ENCODE assay signal across 1 cellular context in the genomic region with DNA sequence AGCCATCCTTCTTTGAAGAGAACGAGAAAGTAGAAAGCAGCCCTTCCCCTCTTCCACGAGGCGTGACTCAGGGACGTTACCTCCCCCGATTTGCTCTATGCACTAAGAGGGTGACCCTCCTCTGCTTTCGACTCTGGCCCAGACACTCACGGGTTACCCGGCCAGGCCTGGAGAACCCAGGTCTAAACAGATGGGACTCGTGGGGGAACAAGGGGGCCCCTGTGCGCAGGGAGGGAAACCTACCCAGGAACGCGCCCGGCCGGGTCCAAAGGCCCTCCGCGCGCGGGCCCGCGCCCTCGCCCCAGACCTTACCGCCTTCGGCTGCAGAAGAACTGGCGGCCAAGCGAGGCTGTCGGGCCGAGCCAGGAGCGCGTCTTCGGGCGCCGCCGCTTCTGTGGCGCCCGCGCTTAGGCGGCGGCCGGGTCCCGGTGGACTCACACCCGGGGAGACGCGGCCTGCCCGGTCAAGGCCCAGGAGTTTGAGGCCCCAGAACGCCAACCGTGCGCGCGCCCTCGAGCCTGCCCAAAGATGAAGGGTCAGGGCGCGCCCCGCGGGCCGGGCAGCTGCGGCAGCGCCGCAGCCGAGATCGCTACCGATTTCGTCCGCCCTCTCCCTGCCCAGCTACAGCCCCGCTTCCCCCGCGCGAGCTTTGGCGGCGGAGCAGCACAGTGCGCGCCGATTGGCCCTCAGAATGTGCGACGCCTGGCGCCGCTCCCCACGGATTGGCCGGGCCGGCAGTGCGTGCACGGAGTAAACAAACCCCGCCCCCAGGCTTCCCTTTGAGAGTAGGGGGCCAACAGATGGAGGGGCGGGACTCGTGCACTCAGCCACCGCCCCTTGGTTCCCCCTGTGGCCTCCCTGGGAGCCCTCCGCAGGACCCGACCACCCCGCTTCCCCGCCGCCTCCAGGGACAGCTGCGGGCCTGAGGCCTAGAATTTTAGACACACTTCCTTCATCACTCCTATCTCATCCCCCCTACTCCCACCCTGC.
TF ChIP-seq lines count a peak whose summit lies in the region.

A gene with protein sequence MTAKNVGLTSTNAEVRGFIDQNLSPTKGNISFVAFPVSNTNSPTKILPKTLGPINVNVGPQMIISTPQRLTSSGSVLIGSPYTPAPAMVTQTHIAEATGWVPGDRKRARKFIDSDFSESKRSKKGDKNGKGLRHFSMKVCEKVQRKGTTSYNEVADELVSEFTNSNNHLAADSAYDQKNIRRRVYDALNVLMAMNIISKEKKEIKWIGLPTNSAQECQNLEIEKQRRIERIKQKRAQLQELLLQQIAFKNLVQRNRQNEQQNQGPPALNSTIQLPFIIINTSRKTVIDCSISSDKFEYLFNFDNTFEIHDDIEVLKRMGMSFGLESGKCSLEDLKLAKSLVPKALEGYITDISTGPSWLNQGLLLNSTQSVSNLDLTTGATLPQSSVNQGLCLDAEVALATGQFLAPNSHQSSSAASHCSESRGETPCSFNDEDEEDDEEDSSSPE (minus strand): TSS at position 674 of the 990 bp plus-strand sequence. CDS start 47,795 bp downstream, outside the sequence.

TF ChIP-seq in HepG2, 621 proteins besides CTCF, POLR2A, EP300 and RAD21 (continued from another document and continues in another):
- TF ChIP-seq, protein P1, sequence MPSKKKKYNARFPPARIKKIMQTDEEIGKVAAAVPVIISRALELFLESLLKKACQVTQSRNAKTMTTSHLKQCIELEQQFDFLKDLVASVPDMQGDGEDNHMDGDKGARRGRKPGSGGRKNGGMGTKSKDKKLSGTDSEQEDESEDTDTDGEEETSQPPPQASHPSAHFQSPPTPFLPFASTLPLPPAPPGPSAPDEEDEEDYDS (CRISPR knock-in tag; IDR thresholded peaks at IDR 0.05), result peak; percentile 40; the same call in 1 of the 2 replicates
- TF ChIP-seq ZNF790 (CRISPR knock-in tag; IDR thresholded peaks at IDR 0.05; ENCODE audit: borderline replicate concordance), result peak; percentile 82; the same call in 1 of the 2 replicates
- 0 out of 2 replicates have a peak, but pooled peaks have one; percentile 43 for TF ChIP-seq NAIF1 (CRISPR knock-in tag; IDR thresholded peaks at IDR 0.05; ENCODE audit: borderline replicate concordance)
- peak; percentile 59; the same call in 1 of the 2 replicates for TF ChIP-seq GATAD1 (CRISPR knock-in tag; IDR thresholded peaks at IDR 0.05)
- peak; percentile 48; the same call in 1 of the 2 replicates for TF ChIP-seq PPARG (CRISPR knock-in tag; conservative IDR thresholded peaks at IDR 0.05)
- TF ChIP-seq SMAD3 (CRISPR knock-in tag; IDR thresholded peaks at IDR 0.05), result no peak
- peak; percentile 81; the same call in 1 of the 2 replicates for TF ChIP-seq KDM5B (CRISPR knock-in tag; IDR thresholded peaks at IDR 0.05; ENCODE audit: borderline replicate concordance)
- peak; percentile 11 for TF ChIP-seq TEAD3 (CRISPR knock-in tag; optimal IDR thresholded peaks at IDR 0.05; ENCODE audit: borderline replicate concordance)
- peak; percentile 73 for TF ChIP-seq POLR2G (IDR thresholded peaks at IDR 0.05; ENCODE audit: low read depth, low read length)
- TF ChIP-seq ZNF746 (CRISPR knock-in tag; IDR thresholded peaks at IDR 0.05), result peak; percentile 75
- TF ChIP-seq ONECUT2 (CRISPR knock-in tag; IDR thresholded peaks at IDR 0.05), result no peak
- TF ChIP-seq ZNF816 (CRISPR knock-in tag; IDR thresholded peaks at IDR 0.05; ENCODE audit: borderline replicate concordance), result peak; percentile 64; the same call in 1 of the 2 replicates
- peak; percentile 85; the same call in 1 of the 2 replicates for TF ChIP-seq HES4 (CRISPR knock-in tag; IDR thresholded peaks at IDR 0.05; ENCODE audit: borderline replicate concordance)
- no peak for TF ChIP-seq ZNF569 (CRISPR knock-in tag; IDR thresholded peaks at IDR 0.05; ENCODE audit: borderline replicate concordance)
- peak; percentile 43 for TF ChIP-seq BORCS8-MEF2B (CRISPR knock-in tag; IDR thresholded peaks at IDR 0.05)
- TF ChIP-seq ZNF670 (CRISPR knock-in tag; IDR thresholded peaks at IDR 0.05; ENCODE audit: borderline replicate concordance), result peak; percentile 75; the same call in 1 of the 2 replicates
- no peak; the same call in 1 of the 2 replicates for TF ChIP-seq RXRB (CRISPR knock-in tag; IDR thresholded peaks at IDR 0.05; ENCODE audit: borderline replicate concordance)
- no peak for TF ChIP-seq DNMT1 (CRISPR knock-in tag; IDR thresholded peaks at IDR 0.05)
- TF ChIP-seq ZSCAN20 (CRISPR knock-in tag; IDR thresholded peaks at IDR 0.05; ENCODE audit: borderline replicate concordance), result 0 out of 2 replicates have a peak, but pooled peaks have one; percentile 43
- TF ChIP-seq, protein P2, sequence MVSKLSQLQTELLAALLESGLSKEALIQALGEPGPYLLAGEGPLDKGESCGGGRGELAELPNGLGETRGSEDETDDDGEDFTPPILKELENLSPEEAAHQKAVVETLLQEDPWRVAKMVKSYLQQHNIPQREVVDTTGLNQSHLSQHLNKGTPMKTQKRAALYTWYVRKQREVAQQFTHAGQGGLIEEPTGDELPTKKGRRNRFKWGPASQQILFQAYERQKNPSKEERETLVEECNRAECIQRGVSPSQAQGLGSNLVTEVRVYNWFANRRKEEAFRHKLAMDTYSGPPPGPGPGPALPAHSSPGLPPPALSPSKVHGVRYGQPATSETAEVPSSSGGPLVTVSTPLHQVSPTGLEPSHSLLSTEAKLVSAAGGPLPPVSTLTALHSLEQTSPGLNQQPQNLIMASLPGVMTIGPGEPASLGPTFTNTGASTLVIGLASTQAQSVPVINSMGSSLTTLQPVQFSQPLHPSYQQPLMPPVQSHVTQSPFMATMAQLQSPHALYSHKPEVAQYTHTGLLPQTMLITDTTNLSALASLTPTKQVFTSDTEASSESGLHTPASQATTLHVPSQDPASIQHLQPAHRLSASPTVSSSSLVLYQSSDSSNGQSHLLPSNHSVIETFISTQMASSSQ (IDR thresholded peaks at IDR 0.05; ENCODE audit: low read depth), result no peak
- TF ChIP-seq, protein P2 (CRISPR knock-in tag; IDR thresholded peaks at IDR 0.05; ENCODE audit: borderline replicate concordance), result no peak; the same call in 1 of the 2 replicates
- TF ChIP-seq ZNF605 (CRISPR knock-in tag; IDR thresholded peaks at IDR 0.05), result peak; percentile 86; the same call in 1 of the 2 replicates
- peak; percentile 93 for TF ChIP-seq NFYB (CRISPR knock-in tag; IDR thresholded peaks at IDR 0.05)
- TF ChIP-seq EED (CRISPR knock-in tag; IDR thresholded peaks at IDR 0.05), result no peak
- no peak for TF ChIP-seq EZH2 (conservative IDR thresholded peaks at IDR 0.05; ENCODE audit: low read depth, low read length)
- TF ChIP-seq ZNF124 (CRISPR knock-in tag; IDR thresholded peaks at IDR 0.05), result peak; percentile 57; the same call in 1 of the 2 replicates
- TF ChIP-seq GTF2F1 (IDR thresholded peaks at IDR 0.05; ENCODE audit: low read length), result no peak
- TF ChIP-seq FOXK2 (IDR thresholded peaks at IDR 0.05), result no peak
- TF ChIP-seq, protein P3, sequence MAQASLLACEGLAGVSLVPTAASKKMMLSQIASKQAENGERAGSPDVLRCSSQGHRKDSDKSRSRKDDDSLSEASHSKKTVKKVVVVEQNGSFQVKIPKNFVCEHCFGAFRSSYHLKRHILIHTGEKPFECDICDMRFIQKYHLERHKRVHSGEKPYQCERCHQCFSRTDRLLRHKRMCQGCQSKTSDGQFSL (CRISPR knock-in tag; IDR thresholded peaks at IDR 0.05), result 0 out of 2 replicates have a peak, but pooled peaks have one; percentile 32
- peak; percentile 92 for TF ChIP-seq ZFX (CRISPR knock-in tag; IDR thresholded peaks at IDR 0.05; ENCODE audit: low read depth)
- no peak for TF ChIP-seq ZBTB1 (CRISPR knock-in tag; IDR thresholded peaks at IDR 0.05; ENCODE audit: borderline replicate concordance)
- TF ChIP-seq NFYC (CRISPR knock-in tag; IDR thresholded peaks at IDR 0.05), result peak; percentile 90
- TF ChIP-seq, protein P4, sequence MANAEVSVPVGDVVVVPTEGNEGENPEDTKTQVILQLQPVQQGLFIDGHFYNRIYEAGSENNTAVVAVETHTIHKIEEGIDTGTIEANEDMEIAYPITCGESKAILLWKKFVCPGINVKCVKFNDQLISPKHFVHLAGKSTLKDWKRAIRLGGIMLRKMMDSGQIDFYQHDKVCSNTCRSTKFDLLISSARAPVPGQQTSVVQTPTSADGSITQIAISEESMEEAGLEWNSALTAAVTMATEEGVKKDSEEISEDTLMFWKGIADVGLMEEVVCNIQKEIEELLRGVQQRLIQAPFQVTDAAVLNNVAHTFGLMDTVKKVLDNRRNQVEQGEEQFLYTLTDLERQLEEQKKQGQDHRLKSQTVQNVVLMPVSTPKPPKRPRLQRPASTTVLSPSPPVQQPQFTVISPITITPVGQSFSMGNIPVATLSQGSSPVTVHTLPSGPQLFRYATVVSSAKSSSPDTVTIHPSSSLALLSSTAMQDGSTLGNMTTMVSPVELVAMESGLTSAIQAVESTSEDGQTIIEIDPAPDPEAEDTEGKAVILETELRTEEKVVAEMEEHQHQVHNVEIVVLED (CRISPR knock-in tag; IDR thresholded peaks at IDR 0.05; ENCODE audit: borderline replicate concordance), result peak; percentile 83
- TF ChIP-seq, protein P5, sequence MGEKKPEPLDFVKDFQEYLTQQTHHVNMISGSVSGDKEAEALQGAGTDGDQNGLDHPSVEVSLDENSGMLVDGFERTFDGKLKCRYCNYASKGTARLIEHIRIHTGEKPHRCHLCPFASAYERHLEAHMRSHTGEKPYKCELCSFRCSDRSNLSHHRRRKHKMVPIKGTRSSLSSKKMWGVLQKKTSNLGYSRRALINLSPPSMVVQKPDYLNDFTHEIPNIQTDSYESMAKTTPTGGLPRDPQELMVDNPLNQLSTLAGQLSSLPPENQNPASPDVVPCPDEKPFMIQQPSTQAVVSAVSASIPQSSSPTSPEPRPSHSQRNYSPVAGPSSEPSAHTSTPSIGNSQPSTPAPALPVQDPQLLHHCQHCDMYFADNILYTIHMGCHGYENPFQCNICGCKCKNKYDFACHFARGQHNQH (CRISPR knock-in tag; IDR thresholded peaks at IDR 0.05), result no peak
- no peak for TF ChIP-seq REL (CRISPR knock-in tag; conservative IDR thresholded peaks at IDR 0.05)
- TF ChIP-seq RCOR2 (CRISPR knock-in tag; IDR thresholded peaks at IDR 0.05), result no peak
- TF ChIP-seq, protein P6, sequence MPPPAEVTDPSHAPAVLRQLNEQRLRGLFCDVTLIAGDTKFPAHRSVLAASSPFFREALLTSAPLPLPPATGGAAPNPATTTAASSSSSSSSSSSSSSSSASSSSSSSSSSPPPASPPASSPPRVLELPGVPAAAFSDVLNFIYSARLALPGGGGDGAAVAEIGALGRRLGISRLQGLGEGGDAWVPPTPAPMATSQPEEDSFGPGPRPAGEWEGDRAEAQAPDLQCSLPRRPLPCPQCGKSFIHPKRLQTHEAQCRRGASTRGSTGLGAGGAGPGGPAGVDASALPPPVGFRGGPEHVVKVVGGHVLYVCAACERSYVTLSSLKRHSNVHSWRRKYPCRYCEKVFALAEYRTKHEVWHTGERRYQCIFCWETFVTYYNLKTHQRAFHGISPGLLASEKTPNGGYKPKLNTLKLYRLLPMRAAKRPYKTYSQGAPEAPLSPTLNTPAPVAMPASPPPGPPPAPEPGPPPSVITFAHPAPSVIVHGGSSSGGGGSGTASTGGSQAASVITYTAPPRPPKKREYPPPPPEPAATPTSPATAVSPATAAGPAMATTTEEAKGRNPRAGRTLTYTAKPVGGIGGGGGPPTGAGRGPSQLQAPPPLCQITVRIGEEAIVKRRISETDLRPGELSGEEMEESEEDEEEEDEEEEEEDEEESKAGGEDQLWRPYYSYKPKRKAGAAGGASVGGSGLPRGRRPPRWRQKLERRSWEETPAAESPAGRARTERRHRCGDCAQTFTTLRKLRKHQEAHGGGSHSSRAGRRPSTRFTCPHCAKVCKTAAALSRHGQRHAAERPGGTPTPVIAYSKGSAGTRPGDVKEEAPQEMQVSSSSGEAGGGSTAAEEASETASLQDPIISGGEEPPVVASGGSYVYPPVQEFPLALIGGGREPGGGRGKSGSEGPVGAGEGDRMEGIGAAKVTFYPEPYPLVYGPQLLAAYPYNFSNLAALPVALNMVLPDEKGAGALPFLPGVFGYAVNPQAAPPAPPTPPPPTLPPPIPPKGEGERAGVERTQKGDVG (CRISPR knock-in tag; IDR thresholded peaks at IDR 0.05; ENCODE audit: borderline replicate concordance), result no peak
- no peak for TF ChIP-seq EEA1 (CRISPR knock-in tag; IDR thresholded peaks at IDR 0.05; ENCODE audit: borderline replicate concordance)
- peak; percentile 94 for TF ChIP-seq RBFOX2 (IDR thresholded peaks at IDR 0.05; ENCODE audit: low read depth, low read length)
- peak; percentile 73; the same call in 1 of the 2 replicates for TF ChIP-seq CBFB (CRISPR knock-in tag; IDR thresholded peaks at IDR 0.05)
- TF ChIP-seq, protein P7, sequence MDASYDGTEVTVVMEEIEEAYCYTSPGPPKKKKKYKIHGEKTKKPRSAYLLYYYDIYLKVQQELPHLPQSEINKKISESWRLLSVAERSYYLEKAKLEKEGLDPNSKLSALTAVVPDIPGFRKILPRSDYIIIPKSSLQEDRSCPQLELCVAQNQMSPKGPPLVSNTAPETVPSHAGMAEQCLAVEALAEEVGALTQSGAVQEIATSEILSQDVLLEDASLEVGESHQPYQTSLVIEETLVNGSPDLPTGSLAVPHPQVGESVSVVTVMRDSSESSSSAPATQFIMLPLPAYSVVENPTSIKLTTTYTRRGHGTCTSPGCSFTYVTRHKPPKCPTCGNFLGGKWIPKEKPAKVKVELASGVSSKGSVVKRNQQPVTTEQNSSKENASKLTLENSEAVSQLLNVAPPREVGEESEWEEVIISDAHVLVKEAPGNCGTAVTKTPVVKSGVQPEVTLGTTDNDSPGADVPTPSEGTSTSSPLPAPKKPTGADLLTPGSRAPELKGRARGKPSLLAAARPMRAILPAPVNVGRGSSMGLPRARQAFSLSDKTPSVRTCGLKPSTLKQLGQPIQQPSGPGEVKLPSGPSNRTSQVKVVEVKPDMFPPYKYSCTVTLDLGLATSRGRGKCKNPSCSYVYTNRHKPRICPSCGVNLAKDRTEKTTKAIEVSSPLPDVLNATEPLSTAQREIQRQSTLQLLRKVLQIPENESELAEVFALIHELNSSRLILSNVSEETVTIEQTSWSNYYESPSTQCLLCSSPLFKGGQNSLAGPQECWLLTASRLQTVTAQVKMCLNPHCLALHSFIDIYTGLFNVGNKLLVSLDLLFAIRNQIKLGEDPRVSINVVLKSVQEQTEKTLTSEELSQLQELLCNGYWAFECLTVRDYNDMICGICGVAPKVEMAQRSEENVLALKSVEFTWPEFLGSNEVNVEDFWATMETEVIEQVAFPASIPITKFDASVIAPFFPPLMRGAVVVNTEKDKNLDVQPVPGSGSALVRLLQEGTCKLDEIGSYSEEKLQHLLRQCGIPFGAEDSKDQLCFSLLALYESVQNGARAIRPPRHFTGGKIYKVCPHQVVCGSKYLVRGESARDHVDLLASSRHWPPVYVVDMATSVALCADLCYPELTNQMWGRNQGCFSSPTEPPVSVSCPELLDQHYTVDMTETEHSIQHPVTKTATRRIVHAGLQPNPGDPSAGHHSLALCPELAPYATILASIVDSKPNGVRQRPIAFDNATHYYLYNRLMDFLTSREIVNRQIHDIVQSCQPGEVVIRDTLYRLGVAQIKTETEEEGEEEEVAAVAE (CRISPR knock-in tag; IDR thresholded peaks at IDR 0.05; ENCODE audit: borderline replicate concordance), result peak; percentile 96
